In the genomic region with DNA sequence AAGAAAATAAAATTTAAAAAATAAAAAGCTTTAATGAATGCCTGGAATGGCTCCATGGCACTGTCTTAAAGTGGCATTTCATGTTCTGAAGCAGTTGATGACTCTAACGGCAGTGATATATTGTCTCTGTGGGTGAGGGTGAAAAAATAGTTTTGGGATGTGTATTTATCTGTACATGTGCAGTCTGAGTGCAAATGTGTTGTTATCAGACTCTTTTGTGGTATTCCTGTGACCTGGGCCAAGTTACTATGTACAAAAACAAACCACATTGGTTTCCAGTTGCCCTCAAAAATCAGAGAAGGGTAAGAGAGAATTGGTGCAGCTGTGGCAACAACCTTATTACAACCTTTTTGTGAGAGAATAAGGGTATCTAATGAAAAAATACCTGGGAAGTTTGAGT, we compare ENCODE assay signal across 19 cellular contexts.
DNase-seq lines count a peak whose midpoint lies in the region; ATAC-seq and TF ChIP-seq lines count a peak whose summit lies in the region.
"Had no signal": no experiment of that assay in that cellular context is flagged by ENCODE, and none has a peak within 500 bp of the region (broad histone marks: within the 10 kb centered on the region; RNA-seq: fewer than 3 reads in every experiment).

No MANE protein-coding gene starts in this region.

- DNase-seq in Daoy (ENCODE audit: low read depth) (peak; percentile 78), NCI-H226 (peak; percentile 68), astrocyte of the spinal cord (ENCODE audit: low read depth, low spot score) (peak; percentile 77), myocyte (ENCODE audit: low read depth) (peak; percentile 64), head of caudate nucleus (no peak)
- DNase-seq: activated CD4-positive, alpha-beta T cell treated with anti-CD3 and anti-CD28 coated beads for 1 hour; activated naive CD8-positive, alpha-beta T cell treated with anti-CD3 and anti-CD28 coated beads, Interleukin-2, amount 10 ng/mL, durations not matched to agents 7 days and 5 days; DMS79; left ventricle myocardium inferior; NCI-H1436; NCI-H2171; PC-3; testis had no signal

- no peak for ATAC-seq in GM21723 (IDR thresholded peaks at IDR 0.05; ENCODE audit: unreplicated experiment)
- ATAC-seq in GM19455 (IDR thresholded peaks at IDR 0.05; ENCODE audit: unreplicated experiment) = no peak
- ATAC-seq in HG03432 (IDR thresholded peaks at IDR 0.05; ENCODE audit: unreplicated experiment) = no peak
- ATAC-seq: esophagus mucosa had no signal

- TF ChIP-seq CTCF in astrocyte of the spinal cord (IDR thresholded peaks at IDR 0.05; ENCODE audit: low read depth, low read length) = no peak

- no peak overlapping the region for H3K4me3 ChIP-seq in astrocyte of the spinal cord (ENCODE audit: low read depth, low read length)
- H3K4me3 ChIP-seq: cardiac muscle cell, left ventricle myocardium inferior, SJCRH30, testis had no signal

- in situ Hi-C loops in astrocyte of the spinal cord (cut with HindIII; ENCODE audit: low sequenced_read_pairs) = no loop called here

- intact Hi-C loops in head of caudate nucleus (cut with DNase I) = no loop called here

Comparison
In these comparisons a context has a peak if more than half of its experiments do, and no peak if none do; other contexts are left out.
1. DNase-seq: peak in Daoy (single experiment), NCI-H226 (single experiment), astrocyte of the spinal cord (single experiment) and myocyte (single experiment); none in head of caudate nucleus (0 of 42).